1 cellular context compared by ENCODE assay signal in the genomic region with DNA sequence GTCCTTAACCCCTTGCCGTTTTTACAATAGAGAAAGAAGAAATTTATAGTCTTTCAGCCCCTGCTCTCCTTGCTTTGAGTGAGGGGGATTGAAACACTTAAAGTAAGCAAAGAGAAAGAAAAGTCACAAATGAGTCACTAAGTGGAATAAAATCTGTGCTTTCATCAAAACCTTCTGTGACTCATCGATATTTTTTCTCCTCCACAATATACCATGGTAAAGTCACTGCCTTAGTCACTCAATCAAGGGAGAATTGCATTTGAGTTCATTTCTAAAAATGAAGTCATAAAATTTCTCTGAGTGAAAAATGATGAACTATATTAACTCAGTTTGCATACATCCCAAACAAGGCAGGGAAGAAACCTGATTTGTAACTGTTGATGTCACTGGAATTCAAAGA.
TF ChIP-seq lines count a peak whose summit lies in the region.

No MANE protein-coding gene starts in this region.

TF ChIP-seq in WTC11, 78 proteins besides CTCF, POLR2A, EP300 and RAD21 (continued from another document):
- TF ChIP-seq, protein P1, sequence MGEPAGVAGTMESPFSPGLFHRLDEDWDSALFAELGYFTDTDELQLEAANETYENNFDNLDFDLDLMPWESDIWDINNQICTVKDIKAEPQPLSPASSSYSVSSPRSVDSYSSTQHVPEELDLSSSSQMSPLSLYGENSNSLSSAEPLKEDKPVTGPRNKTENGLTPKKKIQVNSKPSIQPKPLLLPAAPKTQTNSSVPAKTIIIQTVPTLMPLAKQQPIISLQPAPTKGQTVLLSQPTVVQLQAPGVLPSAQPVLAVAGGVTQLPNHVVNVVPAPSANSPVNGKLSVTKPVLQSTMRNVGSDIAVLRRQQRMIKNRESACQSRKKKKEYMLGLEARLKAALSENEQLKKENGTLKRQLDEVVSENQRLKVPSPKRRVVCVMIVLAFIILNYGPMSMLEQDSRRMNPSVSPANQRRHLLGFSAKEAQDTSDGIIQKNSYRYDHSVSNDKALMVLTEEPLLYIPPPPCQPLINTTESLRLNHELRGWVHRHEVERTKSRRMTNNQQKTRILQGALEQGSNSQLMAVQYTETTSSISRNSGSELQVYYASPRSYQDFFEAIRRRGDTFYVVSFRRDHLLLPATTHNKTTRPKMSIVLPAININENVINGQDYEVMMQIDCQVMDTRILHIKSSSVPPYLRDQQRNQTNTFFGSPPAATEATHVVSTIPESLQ (CRISPR knock-in tag; IDR thresholded peaks at IDR 0.05) = no peak
- TF ChIP-seq, protein P2, sequence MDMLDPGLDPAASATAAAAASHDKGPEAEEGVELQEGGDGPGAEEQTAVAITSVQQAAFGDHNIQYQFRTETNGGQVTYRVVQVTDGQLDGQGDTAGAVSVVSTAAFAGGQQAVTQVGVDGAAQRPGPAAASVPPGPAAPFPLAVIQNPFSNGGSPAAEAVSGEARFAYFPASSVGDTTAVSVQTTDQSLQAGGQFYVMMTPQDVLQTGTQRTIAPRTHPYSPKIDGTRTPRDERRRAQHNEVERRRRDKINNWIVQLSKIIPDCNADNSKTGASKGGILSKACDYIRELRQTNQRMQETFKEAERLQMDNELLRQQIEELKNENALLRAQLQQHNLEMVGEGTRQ (CRISPR knock-in tag; IDR thresholded peaks at IDR 0.05) = no peak
- TF ChIP-seq TP53 (CRISPR knock-in tag; IDR thresholded peaks at IDR 0.05) = no peak
- TF ChIP-seq IRF1 (CRISPR knock-in tag; IDR thresholded peaks at IDR 0.05) = no peak
- TF ChIP-seq MAX (CRISPR knock-in tag; IDR thresholded peaks at IDR 0.05) = no peak
- TF ChIP-seq GABPB1 (CRISPR knock-in tag; IDR thresholded peaks at IDR 0.05) = no peak
- no peak for TF ChIP-seq NR1H2 (CRISPR knock-in tag; IDR thresholded peaks at IDR 0.05)
- TF ChIP-seq GTF2I (CRISPR knock-in tag; conservative IDR thresholded peaks at IDR 0.05) = no peak
- no peak for TF ChIP-seq GRHL2 (CRISPR knock-in tag; IDR thresholded peaks at IDR 0.05; ENCODE audit: insufficient replicate concordance, severe bottlenecking)
- no peak for TF ChIP-seq FOXP1 (CRISPR knock-in tag; IDR thresholded peaks at IDR 0.05; ENCODE audit: borderline replicate concordance)
- TF ChIP-seq, protein P3, sequence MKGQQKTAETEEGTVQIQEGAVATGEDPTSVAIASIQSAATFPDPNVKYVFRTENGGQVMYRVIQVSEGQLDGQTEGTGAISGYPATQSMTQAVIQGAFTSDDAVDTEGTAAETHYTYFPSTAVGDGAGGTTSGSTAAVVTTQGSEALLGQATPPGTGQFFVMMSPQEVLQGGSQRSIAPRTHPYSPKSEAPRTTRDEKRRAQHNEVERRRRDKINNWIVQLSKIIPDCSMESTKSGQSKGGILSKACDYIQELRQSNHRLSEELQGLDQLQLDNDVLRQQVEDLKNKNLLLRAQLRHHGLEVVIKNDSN (CRISPR knock-in tag; IDR thresholded peaks at IDR 0.05) = no peak
- no peak for TF ChIP-seq ATF3 (CRISPR knock-in tag; conservative IDR thresholded peaks at IDR 0.05)
- TF ChIP-seq ARID4B (CRISPR knock-in tag; IDR thresholded peaks at IDR 0.05; ENCODE audit: borderline replicate concordance) = no peak
